In the genomic region with DNA sequence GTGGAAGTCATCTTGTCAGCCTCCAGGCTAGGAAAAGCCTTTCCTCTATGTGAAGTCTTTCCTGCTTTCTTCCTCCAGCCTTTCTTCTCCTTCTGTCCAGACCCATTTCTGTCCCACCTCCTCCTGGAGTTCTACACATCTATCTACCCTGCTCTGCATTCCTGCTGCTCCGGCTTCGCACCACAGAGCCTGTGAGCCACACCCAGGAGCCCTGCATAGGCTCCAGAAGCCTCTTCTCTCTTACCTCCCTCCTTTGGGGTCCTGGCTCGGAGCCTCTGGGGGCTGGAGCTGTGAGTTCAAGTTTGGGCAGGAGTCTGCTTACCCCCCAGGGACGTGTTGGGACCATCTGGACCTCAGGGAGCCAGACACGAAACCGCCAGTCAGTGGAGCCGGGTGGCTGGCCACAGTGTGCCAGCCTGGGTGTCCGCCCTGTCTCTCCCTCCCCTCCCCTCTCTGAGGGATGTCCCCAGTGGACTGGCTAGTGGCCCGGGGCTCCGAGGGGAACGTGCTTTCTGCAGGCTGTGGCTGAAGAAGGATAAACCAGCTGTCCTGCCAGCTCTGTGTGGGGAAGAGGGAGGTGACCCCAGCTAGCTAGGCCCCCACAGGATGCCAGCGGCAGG, we compare ENCODE assay signal across 27 cellular contexts.
A peak's percentile ranks its signal among the peaks of the same experiment; 100 is the strongest.
DNase-seq lines count a peak whose midpoint lies in the region; ATAC-seq and TF ChIP-seq lines count a peak whose summit lies in the region.
"Had no signal": no experiment of that assay in that cellular context is flagged by ENCODE, and none has a peak within 500 bp of the region (broad histone marks: within the 10 kb centered on the region; RNA-seq: fewer than 3 reads in every experiment).

No MANE protein-coding gene starts in this region.

- intact Hi-C loops in psoas muscle (cut with DNase I) = no loop called here

- no peaks in the 10 kb centered on the region for H3K36me3 ChIP-seq in BLaER1
- H3K36me3 ChIP-seq in psoas muscle (ENCODE audit: insufficient read depth in 1 of 2, low read depth in 1 of 2) = no peaks in the 10 kb centered on the region
- H3K36me3 ChIP-seq: SJSA1, transverse colon had no signal

- H3K9me3 Mint-ChIP-seq in H9 = no peaks in the 10 kb centered on the region
- H3K9me3 Mint-ChIP-seq: activated CD4-positive, alpha-beta memory T cell treated with anti-CD3 and anti-CD28 coated beads, Interleukin-2, amount 10 ng/mL, durations not matched to agents 7 days and 5 days; activated naive CD4-positive, alpha-beta T cell treated with anti-CD3 and anti-CD28 coated beads for 36 hours; activated T-helper 1 cell treated with anti-CD3 and anti-CD28 coated beads, Interleukin-12 subunit alpha, Interleukin-12 subunit beta, Interleukin-2, Interleukin-4 antibody, amounts not matched to agents 30 ng/mL and 10 ng/mL and 1 ng/mL, durations not matched to agents 14 hours and 24 hours and 36 hours; CD4-positive, CD25-positive, alpha-beta regulatory T cell; dendritic cell treated with granulocyte-macrophage colony-stimulating factor and Interleukin-4, amounts not matched to agents 40 ng/mL and 50 ng/mL, for 4 days; IgD-negative memory B cell; natural killer cell treated with Interleukin-12 subunit alpha and Interleukin-12 subunit beta and Interleukin-15 and Interleukin-18, amount 100 ng/mL, for 72 hours; T-helper 1 cell treated with Interleukin-12 subunit alpha and Interleukin-12 subunit beta and Interleukin-4 antibody, amounts not matched to agents 30 μg/mL and 1 μg/mL, for 36 hours had no signal

- H3K27ac ChIP-seq in BLaER1 (peak overlapping the region; percentile 39), H9 (ENCODE audit: insufficient read length, low read depth, low read length) (no peak overlapping the region), psoas muscle (no peak overlapping the region)
- H3K27ac ChIP-seq: parathyroid adenoma, SJSA1, transverse colon had no signal

- H3K27me3 Mint-ChIP-seq in H9 (ENCODE audit: low read depth) = no peaks in the 10 kb centered on the region; the same call in none of the 2 replicates

- no peak overlapping the region for H4K5ac ChIP-seq in H9 (ENCODE audit: insufficient read length, low read depth, low read length)

- no peak overlapping the region for H2AK5ac ChIP-seq in H9 (ENCODE audit: insufficient read length, low read length)

- H2AFZ ChIP-seq in H9 (ENCODE audit: low read length) = no peak overlapping the region
- H2AFZ ChIP-seq: parathyroid adenoma had no signal

- H3K9ac ChIP-seq in BLaER1 (no peak overlapping the region), H9 (ENCODE audit: extremely low read depth, insufficient read length, low read length) (no peak overlapping the region)
- H3K9ac ChIP-seq: parathyroid adenoma had no signal

- H4K8ac ChIP-seq in H9 (replicated peaks; ENCODE audit: insufficient read length, low read depth, low read length) = no peak overlapping the region

- H3K9me3 ChIP-seq in BLaER1 = no peaks in the 10 kb centered on the region
- no peaks in the 10 kb centered on the region for H3K9me3 ChIP-seq in H9 (ENCODE audit: control insufficient read depth, low read depth, low read length)
- H3K9me3 ChIP-seq in psoas muscle = no peaks in the 10 kb centered on the region
- H3K9me3 ChIP-seq: SJSA1, transverse colon had no signal

- H3K4me1 ChIP-seq in BLaER1 (peaks cover 17% of the 10 kb centered on the region), H9 (ENCODE audit: insufficient read depth, low read length) (no peaks in the 10 kb centered on the region; the same call in 1 of the 2 replicates), psoas muscle (peaks cover 7% of the 10 kb centered on the region)
- H3K4me1 ChIP-seq: parathyroid adenoma, SJSA1 had no signal

- peak overlapping the region; percentile 72 for H3K4me2 ChIP-seq in BLaER1
- H3K4me2 ChIP-seq in H9 (ENCODE audit: insufficient read depth, insufficient read length, low read length) = no peak overlapping the region

- no peak overlapping the region; a peak in 2 of 7 replicates for H3K27ac Mint-ChIP-seq in H9
- H3K27ac Mint-ChIP-seq: activated CD4-positive, alpha-beta memory T cell treated with anti-CD3 and anti-CD28 coated beads, Interleukin-2, amount 10 ng/mL, durations not matched to agents 7 days and 5 days; activated naive CD4-positive, alpha-beta T cell treated with anti-CD3 and anti-CD28 coated beads for 36 hours; activated T-helper 1 cell treated with anti-CD3 and anti-CD28 coated beads, Interleukin-12 subunit alpha, Interleukin-12 subunit beta, Interleukin-2, Interleukin-4 antibody, amounts not matched to agents 30 ng/mL and 10 ng/mL and 1 ng/mL, durations not matched to agents 14 hours and 24 hours and 36 hours; CD4-positive, CD25-positive, alpha-beta regulatory T cell; dendritic cell treated with granulocyte-macrophage colony-stimulating factor and Interleukin-4, amounts not matched to agents 40 ng/mL and 50 ng/mL, for 4 days; natural killer cell treated with Interleukin-12 subunit alpha and Interleukin-12 subunit beta and Interleukin-15 and Interleukin-18, amount 100 ng/mL, for 72 hours; T-helper 1 cell treated with Interleukin-12 subunit alpha and Interleukin-12 subunit beta and Interleukin-4 antibody, amounts not matched to agents 30 μg/mL and 1 μg/mL, for 36 hours had no signal

- no peak overlapping the region for H2BK120ac ChIP-seq in H9 (ENCODE audit: low read depth, low read length, poor library complexity, severe bottlenecking)

- H3K4me3 ChIP-seq in BLaER1 = no peak overlapping the region
- H3K4me3 ChIP-seq in psoas muscle = no peak overlapping the region
- H3K4me3 ChIP-seq: SJSA1, transverse colon had no signal

- H3K14ac ChIP-seq in H9 (ENCODE audit: insufficient read depth, low read length) = peak overlapping the region; percentile 72; the same call in 1 of the 2 replicates

- no peak overlapping the region for H3K4me3 Mint-ChIP-seq in H9
- H3K4me3 Mint-ChIP-seq: activated CD4-positive, alpha-beta memory T cell treated with anti-CD3 and anti-CD28 coated beads, Interleukin-2, amount 10 ng/mL, durations not matched to agents 7 days and 5 days; activated naive CD4-positive, alpha-beta T cell treated with anti-CD3 and anti-CD28 coated beads for 36 hours; activated T-helper 1 cell treated with anti-CD3 and anti-CD28 coated beads, Interleukin-12 subunit alpha, Interleukin-12 subunit beta, Interleukin-2, Interleukin-4 antibody, amounts not matched to agents 30 ng/mL and 10 ng/mL and 1 ng/mL, durations not matched to agents 14 hours and 24 hours and 36 hours; CD4-positive, CD25-positive, alpha-beta regulatory T cell; dendritic cell treated with granulocyte-macrophage colony-stimulating factor and Interleukin-4, amounts not matched to agents 40 ng/mL and 50 ng/mL, for 4 days; IgD-negative memory B cell; natural killer cell treated with Interleukin-12 subunit alpha and Interleukin-12 subunit beta and Interleukin-15 and Interleukin-18, amount 100 ng/mL, for 72 hours; T-helper 1 cell treated with Interleukin-12 subunit alpha and Interleukin-12 subunit beta and Interleukin-4 antibody, amounts not matched to agents 30 μg/mL and 1 μg/mL, for 36 hours had no signal

- ATAC-seq in psoas muscle = peak; percentile 52 to 87 (median 73)
- ATAC-seq in GM21723 (IDR thresholded peaks at IDR 0.05; ENCODE audit: unreplicated experiment) = no peak
- no peak for ATAC-seq in GM19452 (IDR thresholded peaks at IDR 0.05; ENCODE audit: unreplicated experiment)
- ATAC-seq: esophagus mucosa; natural killer cell treated with Interleukin-12 subunit alpha and Interleukin-12 subunit beta and Interleukin-15 and Interleukin-18, amount 100 ng/mL, for 72 hours had no signal

- no peaks in the 10 kb centered on the region for H3K79me1 ChIP-seq in H9 (ENCODE audit: insufficient read depth, low read depth, low read length, poor library complexity, severe bottlenecking)

- H4K91ac ChIP-seq in H9 (ENCODE audit: insufficient read length, low read depth, low read length) = no peak overlapping the region

- WGBS in H9 (ENCODE audit: extremely low coverage, insufficient read length, low lambda C conversion rate) = no CpG with 5 or more reads among the region's 12 CpGs
- WGBS in psoas muscle, 3 donors = 35 to 43% (median 42%) methylated on average over 12 of the region's 12 CpGs

- H4K20me1 ChIP-seq in BLaER1 = no peaks in the 10 kb centered on the region
- H4K20me1 ChIP-seq in H9 (ENCODE audit: control insufficient read depth, insufficient read depth, insufficient read length) = no peaks in the 10 kb centered on the region

- no peak overlapping the region for H3T11ph ChIP-seq in H9 (ENCODE audit: low read length)

- H3K23ac ChIP-seq in H9 (ENCODE audit: insufficient read length, low read depth, low read length) = no peak overlapping the region

- no peak overlapping the region for H2BK20ac ChIP-seq in H9 (ENCODE audit: low read depth, low read length, poor library complexity, severe bottlenecking)

- no peak overlapping the region for H2BK12ac ChIP-seq in H9 (ENCODE audit: insufficient read length, low read depth, low read length)

- H3K4ac ChIP-seq in H9 (ENCODE audit: low read depth, low read length) = no peak overlapping the region

- H2BK15ac ChIP-seq in H9 (ENCODE audit: low read depth, low read length) = no peak overlapping the region

- no peak for DNase-seq in H9
- peak; percentile 31 for DNase-seq in left kidney (ENCODE audit: low read depth, low spot score)
- DNase-seq in psoas muscle = peak in 1 of 2 donors; percentile 68
- DNase-seq in SW480 (ENCODE audit: low spot score) = no peak
- DNase-seq: activated CD4-positive, alpha-beta memory T cell treated with anti-CD3 and anti-CD28 coated beads, Interleukin-2, amount 10 ng/mL, durations not matched to agents 7 days and 5 days; activated CD4-positive, CD25-positive, alpha-beta regulatory T cell treated with anti-CD3 and anti-CD28 coated beads, Interleukin-2, amount 50 U/mL, for 72 hours; activated CD8-positive, alpha-beta memory T cell treated with anti-CD3 and anti-CD28 coated beads, Interleukin-2, amount 50 U/mL, for 48 hours; activated naive CD4-positive, alpha-beta T cell treated with anti-CD3 and anti-CD28 coated beads for 36 hours; CD4-positive, CD25-positive, alpha-beta regulatory T cell; glutamatergic neuron; GOT3; NCI-H146; NCI-H510A; right cardiac atrium; stimulated activated CD4-positive, alpha-beta T cell treated with anti-CD3 and anti-CD28 coated beads, Interleukin-4, amount 100 ng/mL, for 24 hours; transverse colon had no signal

- H3K4me1 Mint-ChIP-seq in H9 = peaks cover 16 to 45% of the 10 kb centered on the region in 2 experiments
- H3K4me1 Mint-ChIP-seq: activated CD4-positive, alpha-beta memory T cell treated with anti-CD3 and anti-CD28 coated beads, Interleukin-2, amount 10 ng/mL, durations not matched to agents 7 days and 5 days; CD4-positive, CD25-positive, alpha-beta regulatory T cell; IgD-negative memory B cell had no signal

- H2BK5ac ChIP-seq in H9 (ENCODE audit: insufficient read length, low read length) = no peak overlapping the region

- H3K56ac ChIP-seq in H9 (ENCODE audit: insufficient read length, low read depth, low read length) = no peak overlapping the region

- no peak for TF ChIP-seq CTCF in H9 (conservative IDR thresholded peaks at IDR 0.05)
- no peak for TF ChIP-seq CTCF in psoas muscle (IDR thresholded peaks at IDR 0.05)

- H3K79me2 ChIP-seq in H9 (ENCODE audit: insufficient read depth, low read length) = no peaks in the 10 kb centered on the region
- H3K79me2 ChIP-seq: parathyroid adenoma had no signal

- H3K18ac ChIP-seq in H9 (ENCODE audit: insufficient read length, low read depth, low read length) = no peak overlapping the region

- H3K23me2 ChIP-seq in H9 (ENCODE audit: insufficient read length, low read depth, low read length, poor library complexity, severe bottlenecking) = no peaks in the 10 kb centered on the region

- H3K27me3 ChIP-seq in BLaER1 (no peaks in the 10 kb centered on the region), H9 (ENCODE audit: insufficient read depth, low read length) (no peaks in the 10 kb centered on the region), psoas muscle (ENCODE audit: insufficient read depth in 3 of 3, low read length in 2 of 3) (no peaks in the 10 kb centered on the region)
- H3K27me3 ChIP-seq: SJSA1, transverse colon had no signal

- H3K36me3 Mint-ChIP-seq in H9 (ENCODE audit: insufficient read depth in 1 of 3, low read depth in 3 of 3) = no peaks in the 10 kb centered on the region
- H3K36me3 Mint-ChIP-seq: CD4-positive, CD25-positive, alpha-beta regulatory T cell; IgD-negative memory B cell; natural killer cell treated with Interleukin-12 subunit alpha and Interleukin-12 subunit beta and Interleukin-15 and Interleukin-18, amount 100 ng/mL, for 72 hours had no signal

Comparison
In these comparisons a context has a peak if more than half of its experiments do, and no peak if none do; other contexts are left out.
1. ATAC-seq: peak in psoas muscle (4 of 4); none in GM21723 (single experiment) and GM19452 (single experiment).